Comparison of ENCODE assay signal across 16 cellular contexts in the genomic region with DNA sequence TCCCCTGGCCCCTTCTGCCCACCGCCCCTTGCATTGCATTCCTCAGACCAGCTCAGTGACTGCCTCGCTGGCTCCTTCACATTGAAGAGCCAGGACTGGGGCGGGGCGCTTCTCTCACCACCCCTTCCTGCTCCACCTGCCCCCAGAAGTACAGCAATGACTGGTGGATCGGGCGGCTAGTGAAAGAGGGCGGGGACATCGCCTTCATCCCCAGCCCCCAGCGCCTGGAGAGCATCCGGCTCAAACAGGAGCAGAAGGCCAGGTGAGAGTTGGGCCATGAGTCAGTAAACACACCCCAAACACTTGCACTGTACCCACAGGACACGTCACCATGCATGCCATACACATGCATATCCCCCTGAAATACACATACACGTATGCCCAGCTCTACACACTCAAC. TPM values are rescaled to one million over a fixed set of nuclear protein-coding genes. Genes with fewer than 3 reads are reported as not detected.
DNase-seq lines count a peak whose midpoint lies in the region; ATAC-seq, FAIRE-seq and TF ChIP-seq lines count a peak whose summit lies in the region.
"Had no signal": no experiment of that assay in that cellular context is flagged by ENCODE, and none has a peak within 500 bp of the region (broad histone marks: within the 10 kb centered on the region; RNA-seq: fewer than 3 reads in every experiment).

No MANE protein-coding gene starts in this region.

- H3K18ac ChIP-seq in trophoblast cell (ENCODE audit: low read length): no peak overlapping the region

- DNase-seq in activated CD4-positive, alpha-beta T cell treated with anti-CD3 and anti-CD28 coated beads for 48 hours: peak; percentile 9
- no peak for DNase-seq in activated CD4-positive, alpha-beta T cell treated with anti-CD3 and anti-CD28 coated beads, Interleukin-2, amount 10 ng/mL, durations not matched to agents 7 days and 5 days
- peak; percentile 32 for DNase-seq in activated effector memory CD4-positive, alpha-beta T cell treated with Interleukin-2 at 50 U/mL for 16 hours
- DNase-seq in lung (ENCODE audit: low spot score) (peak; percentile 74), pancreas (no peak), trophoblast cell (no peak)
- DNase-seq: activated gamma-delta T cell; HCEC 1CT; Kasumi-1; stimulated activated CD4-positive, alpha-beta T cell treated with anti-CD3 and anti-CD28 coated beads, Interleukin-2, amount 100 ng/mL, for 24 hours had no signal

- H4K12ac ChIP-seq in trophoblast cell (ENCODE audit: low read depth, low read length): no peak overlapping the region

- H2BK12ac ChIP-seq in trophoblast cell (ENCODE audit: low read length): no peak overlapping the region

- TF ChIP-seq CTCF in lung (IDR thresholded peaks at IDR 0.05; ENCODE audit: control extremely low read depth, extremely low read depth) (no peak), pancreas (IDR thresholded peaks at IDR 0.05) (no peak)

- no peak overlapping the region for H3K4me2 ChIP-seq in trophoblast cell (ENCODE audit: low read length)

- no peak overlapping the region for H3K14ac ChIP-seq in trophoblast cell (ENCODE audit: low read length)

- H3K4me3 ChIP-seq in lung (no peak overlapping the region), pancreas (no peak overlapping the region), trophoblast cell (ENCODE audit: low read depth, low read length) (no peak overlapping the region)

- H2AFZ ChIP-seq in trophoblast cell (ENCODE audit: insufficient read depth, low read length, poor library complexity): no peak overlapping the region

- no peaks in the 10 kb centered on the region for H3K79me2 ChIP-seq in trophoblast cell (ENCODE audit: control insufficient read depth, insufficient read depth, low read length, poor library complexity)

- POLR2A ChIA-PET in activated CD4-positive, alpha-beta T cell treated with anti-CD3 and anti-CD28 coated beads, Interleukin-2, amount 10 ng/mL, durations not matched to agents 7 days and 5 days (lab: Charles Lee): no interaction called here

- H2AK5ac ChIP-seq in trophoblast cell (ENCODE audit: low read length): no peak overlapping the region

- H3K27ac ChIP-seq in lung (ENCODE audit: low read depth in 1 of 2, low read length in 1 of 2): no peak overlapping the region
- no peak overlapping the region for H3K27ac ChIP-seq in pancreas
- H3K27ac ChIP-seq in trophoblast cell (ENCODE audit: low read depth, low read length): no peak overlapping the region

- intact Hi-C loops in pancreas (cut with DNase I): no loop called here

- CTCF ChIA-PET in activated CD4-positive, alpha-beta T cell treated with anti-CD3 and anti-CD28 coated beads, Interleukin-2, amount 10 ng/mL, durations not matched to agents 7 days and 5 days (lab: Charles Lee): interaction anchor here (0.9 to 2.8 kb wide), 5 partner anchors 9 to 29 kb away, joined by 3 to 20 read pairs (median 4); no protein-coding TSS in a partner anchor

- H2BK120ac ChIP-seq in trophoblast cell (ENCODE audit: insufficient read depth, low read length, poor library complexity): no peak overlapping the region

- H3K36me3 Mint-ChIP-seq in activated CD4-positive, alpha-beta T cell treated with anti-CD3 and anti-CD28 coated beads, Interleukin-2, amount 10 ng/mL, durations not matched to agents 7 days and 5 days (ENCODE audit: low read depth): peaks cover 8% of the 10 kb centered on the region

- H3K36me3 ChIP-seq in lung (ENCODE audit: control insufficient read depth in 2 of 2, insufficient read depth in 2 of 2, low read length in 2 of 2) (peaks cover 0 to 21% of the 10 kb centered on the region in 2 donors), pancreas (no peaks in the 10 kb centered on the region), trophoblast cell (ENCODE audit: control insufficient read depth in 1 of 2, insufficient read depth in 2 of 2, low read length in 2 of 2) (peaks cover 50 to 59% of the 10 kb centered on the region in 2 experiments)

- H3K27me3 Mint-ChIP-seq in activated CD4-positive, alpha-beta T cell treated with anti-CD3 and anti-CD28 coated beads, Interleukin-2, amount 10 ng/mL, durations not matched to agents 7 days and 5 days: peaks cover 4% of the 10 kb centered on the region

- no peak overlapping the region for H4K8ac ChIP-seq in trophoblast cell (ENCODE audit: low read depth, low read length)

- no peak overlapping the region for H3K4me3 Mint-ChIP-seq in activated CD4-positive, alpha-beta T cell treated with anti-CD3 and anti-CD28 coated beads, Interleukin-2, amount 10 ng/mL, durations not matched to agents 7 days and 5 days
- H3K4me3 Mint-ChIP-seq: dendritic cell treated with granulocyte-macrophage colony-stimulating factor and Interleukin-4, amounts not matched to agents 40 ng/mL and 50 ng/mL, for 4 days; nephron had no signal

- H3K9me3 Mint-ChIP-seq in activated CD4-positive, alpha-beta T cell treated with anti-CD3 and anti-CD28 coated beads, Interleukin-2, amount 10 ng/mL, durations not matched to agents 7 days and 5 days: no peaks in the 10 kb centered on the region
- H3K9me3 Mint-ChIP-seq: dendritic cell treated with granulocyte-macrophage colony-stimulating factor and Interleukin-4, amounts not matched to agents 40 ng/mL and 50 ng/mL, for 4 days; nephron had no signal

- ATAC-seq in HG02885 (IDR thresholded peaks at IDR 0.05; ENCODE audit: poor library complexity, unreplicated experiment) (peak; percentile 64), lung (ENCODE audit: insufficient read depth, low FRiP score) (peak; percentile 64), GM21528 (IDR thresholded peaks at IDR 0.05; ENCODE audit: low FRiP score, unreplicated experiment) (no peak), pancreas (no peak)

- no peaks in the 10 kb centered on the region for H3K27me3 ChIP-seq in lung (ENCODE audit: control insufficient read depth, insufficient read depth)
- no peaks in the 10 kb centered on the region for H3K27me3 ChIP-seq in pancreas
- no peaks in the 10 kb centered on the region for H3K27me3 ChIP-seq in trophoblast cell (ENCODE audit: insufficient read depth, low read length)

- H3K9me3 ChIP-seq in lung (ENCODE audit: control insufficient read depth in 2 of 2, insufficient read depth in 1 of 2, low read length in 1 of 2) (no peaks in the 10 kb centered on the region), pancreas (no peaks in the 10 kb centered on the region), trophoblast cell (ENCODE audit: insufficient read depth, low read depth, low read length) (peaks cover 2% of the 10 kb centered on the region)

- FAIRE-seq in pancreas (lab: Jason Lieb, UNC): no peak
- FAIRE-seq: A204.1, astrocyte had no signal

- H3K9ac ChIP-seq in trophoblast cell (ENCODE audit: low read length): no peak overlapping the region

- no peak overlapping the region for H2BK5ac ChIP-seq in trophoblast cell (ENCODE audit: low read depth, low read length, poor library complexity)

- H3K4me1 ChIP-seq in lung (ENCODE audit: control insufficient read depth in 2 of 2, insufficient read depth in 2 of 2, low read length in 2 of 2) (no peaks in the 10 kb centered on the region), pancreas (no peaks in the 10 kb centered on the region), trophoblast cell (ENCODE audit: control insufficient read depth in 1 of 2, insufficient read depth in 2 of 2, low read length in 2 of 2) (peaks cover 4 to 8% of the 10 kb centered on the region in 2 experiments)

- peaks cover 1% of the 10 kb centered on the region for H3K4me1 Mint-ChIP-seq in activated CD4-positive, alpha-beta T cell treated with anti-CD3 and anti-CD28 coated beads, Interleukin-2, amount 10 ng/mL, durations not matched to agents 7 days and 5 days

- no peak overlapping the region for H3K27ac Mint-ChIP-seq in activated CD4-positive, alpha-beta T cell treated with anti-CD3 and anti-CD28 coated beads, Interleukin-2, amount 10 ng/mL, durations not matched to agents 7 days and 5 days
- H3K27ac Mint-ChIP-seq: dendritic cell treated with granulocyte-macrophage colony-stimulating factor and Interleukin-4, amounts not matched to agents 40 ng/mL and 50 ng/mL, for 4 days; nephron had no signal

- H3K23ac ChIP-seq in trophoblast cell (ENCODE audit: low read length): no peak overlapping the region

- 70 to 92% methylated on average over 12 of the region's 12 CpGs for WGBS in lung, 2 donors
- WGBS in pancreas, 2 donors: 79 to 84% methylated on average over 12 of the region's 12 CpGs
- 100% methylated on average over 1 of the region's 12 CpGs for WGBS in trophoblast cell (ENCODE audit: extremely low coverage, insufficient coverage, insufficient read length)

- no peak overlapping the region for H3K4ac ChIP-seq in trophoblast cell (ENCODE audit: low read depth, low read length)

- no peaks in the 10 kb centered on the region for H3K79me1 ChIP-seq in trophoblast cell (ENCODE audit: low read length)

- H4K91ac ChIP-seq in trophoblast cell (ENCODE audit: low read depth, low read length): no peak overlapping the region

RNA-seq across cellular contexts. Expression of a gene that starts 5.8 kb away (rescaled TPM):
- 10 to 100 TPM; 14.9 to 19.9 TPM for total RNA-seq in activated CD4-positive, alpha-beta T cell treated with anti-CD3 and anti-CD28 coated beads, Interleukin-2, amount 10 ng/mL, durations not matched to agents 7 days and 5 days
- total RNA-seq in lung (10 to 100 TPM; 12.3 to 33.1 TPM), pancreas (10 to 100 TPM in 1 of 6 donors, 1 to 10 TPM in 5; 1.3 to 16.3 (median 4.3) TPM)
- polyA plus RNA-seq in lung (1 to 10 TPM; 8.3 to 9.9 TPM), pancreas (1 to 10 TPM; 6.5 to 8.9 TPM)
- 36.8 and 42.6 TPM in 2 replicates for polyA plus RNA-seq in trophoblast cell (2013)

RNA-seq across cellular contexts. Expression of a gene that starts 27.9 kb away (rescaled TPM):
- 100 to 1,000 TPM; 143 to 144 TPM for total RNA-seq in activated CD4-positive, alpha-beta T cell treated with anti-CD3 and anti-CD28 coated beads, Interleukin-2, amount 10 ng/mL, durations not matched to agents 7 days and 5 days
- total RNA-seq in lung: 10 to 100 TPM; 62.9 to 86.7 TPM
- polyA plus RNA-seq in lung: 10 to 100 TPM; 36.6 to 60.5 TPM
- total RNA-seq in pancreas: 10 to 100 TPM; 25.9 to 49.3 (median 32.1) TPM
- polyA plus RNA-seq in pancreas: 10 to 100 TPM; 32.4 to 55.6 TPM
- 67.7 and 72.6 TPM in 2 replicates for polyA plus RNA-seq in trophoblast cell (2013)

RNA-seq across cellular contexts. Expression of a gene that starts 35.2 kb away (rescaled TPM):
- total RNA-seq in activated CD4-positive, alpha-beta T cell treated with anti-CD3 and anti-CD28 coated beads, Interleukin-2, amount 10 ng/mL, durations not matched to agents 7 days and 5 days: not detected
- total RNA-seq in lung: 10 to 100 TPM; 33.4 to 37.0 TPM
- polyA plus RNA-seq in lung: 10 to 100 TPM; 14.4 to 19.0 TPM
- total RNA-seq in pancreas: 10 to 100 TPM; 12.9 to 29.0 (median 20.2) TPM
- 10 to 100 TPM; 31.7 to 53.4 TPM for polyA plus RNA-seq in pancreas
- 20.9 and 22.1 TPM in 2 replicates for polyA plus RNA-seq in trophoblast cell (2013)

RNA-seq across cellular contexts. Expression of a gene that starts 41.6 kb away (rescaled TPM):
- 1 to 10 TPM; 1.1 to 1.2 TPM for total RNA-seq in activated CD4-positive, alpha-beta T cell treated with anti-CD3 and anti-CD28 coated beads, Interleukin-2, amount 10 ng/mL, durations not matched to agents 7 days and 5 days
- total RNA-seq in lung (1 to 10 TPM; 5.3 to 8.6 TPM), pancreas (1 to 10 TPM in 4 of 6 donors, under 1 TPM in 2; 0.74 to 6.3 (median 1.3) TPM)
- polyA plus RNA-seq in lung (10 to 100 TPM; 22.0 to 80.5 TPM), pancreas (1 to 10 TPM; 2.7 to 4.2 TPM)
- 1.3 and 1.7 TPM in 2 replicates for polyA plus RNA-seq in trophoblast cell (2013)

Comparison
In these comparisons a context has a peak if more than half of its experiments do, and no peak if none do; other contexts are left out.
1. DNase-seq: peak in activated CD4-positive, alpha-beta T cell treated with anti-CD3 and anti-CD28 coated beads for 48 hours (single experiment), activated effector memory CD4-positive, alpha-beta T cell treated with Interleukin-2 at 50 U/mL for 16 hours (single experiment) and lung (single experiment); none in activated CD4-positive, alpha-beta T cell treated with anti-CD3 and anti-CD28 coated beads, Interleukin-2, amount 10 ng/mL, durations not matched to agents 7 days and 5 days (single experiment), pancreas (0 of 6) and trophoblast cell (0 of 2).
2. ATAC-seq: peak in HG02885 (single experiment) and lung (single experiment); none in GM21528 (single experiment) and pancreas (0 of 4).
3. RNA of a gene that starts 35.2 kb away (total RNA-seq): 33.4 to 37.0 TPM in lung and 12.9 to 29.0 TPM in pancreas; not detected in activated CD4-positive, alpha-beta T cell treated with anti-CD3 and anti-CD28 coated beads, Interleukin-2, amount 10 ng/mL, durations not matched to agents 7 days and 5 days; every median in the first group is over 10 times any median in the second.